ENCODE assay signal across 2 cellular contexts in genomic region chr5:119453045-119453383, GRCh38.
TF ChIP-seq lines count a peak whose summit lies in the region.

No MANE protein-coding gene starts in this region.

TF ChIP-seq in HEK293, 187 proteins besides CTCF, POLR2A, EP300 and RAD21 (continued from another document):
- TF ChIP-seq PRDM6 (tag by site-specific recombination; IDR thresholded peaks at IDR 0.05): no peak

TF ChIP-seq in HepG2, 621 proteins besides CTCF, POLR2A, EP300 and RAD21 (continued from another document and continues in another):
- no peak for TF ChIP-seq ZNF784 (CRISPR knock-in tag; IDR thresholded peaks at IDR 0.05; ENCODE audit: borderline replicate concordance)
- no peak for TF ChIP-seq POGK (CRISPR knock-in tag; conservative IDR thresholded peaks at IDR 0.05)
- TF ChIP-seq ZNF138 (CRISPR knock-in tag; IDR thresholded peaks at IDR 0.05; ENCODE audit: low read depth): no peak
- TF ChIP-seq DR1 (CRISPR knock-in tag; IDR thresholded peaks at IDR 0.05): no peak
- TF ChIP-seq ZNF772 (CRISPR knock-in tag; IDR thresholded peaks at IDR 0.05): peak; percentile 62; the same call in 1 of the 2 replicates
- peak; percentile 7; the same call in 1 of the 2 replicates for TF ChIP-seq GATAD2A (CRISPR knock-in tag; IDR thresholded peaks at IDR 0.05)
- TF ChIP-seq NCOA5 (CRISPR knock-in tag; IDR thresholded peaks at IDR 0.05): no peak
- TF ChIP-seq CHD2 (IDR thresholded peaks at IDR 0.05; ENCODE audit: low read depth, low read length): peak; percentile 38; the same call in 1 of the 2 replicates
- 0 out of 2 replicates have a peak, but pooled peaks have one; percentile 9 for TF ChIP-seq ZNF691 (CRISPR knock-in tag; IDR thresholded peaks at IDR 0.05; ENCODE audit: borderline replicate concordance, low read depth)
- 0 out of 2 replicates have a peak, but pooled peaks have one; percentile 29 for TF ChIP-seq ZNF547 (CRISPR knock-in tag; IDR thresholded peaks at IDR 0.05)
- TF ChIP-seq RFX5 (IDR thresholded peaks at IDR 0.05; ENCODE audit: low read depth, low read length): no peak
- no peak for TF ChIP-seq SOX6 (IDR thresholded peaks at IDR 0.05)
- TF ChIP-seq SOX6 (CRISPR knock-in tag; IDR thresholded peaks at IDR 0.05): peak; percentile 73
- TF ChIP-seq NCOR1 (IDR thresholded peaks at IDR 0.05; ENCODE audit: borderline replicate concordance, low read length): 0 out of 2 replicates have a peak, but pooled peaks have one; percentile 5
- TF ChIP-seq SMARCE1 (IDR thresholded peaks at IDR 0.05; ENCODE audit: borderline replicate concordance): no peak
- TF ChIP-seq HNF1B (CRISPR knock-in tag; IDR thresholded peaks at IDR 0.05): peak; percentile 6; the same call in 1 of the 2 replicates
- no peak for TF ChIP-seq SP5 (CRISPR knock-in tag; IDR thresholded peaks at IDR 0.05; ENCODE audit: borderline replicate concordance, low read depth)
- 0 out of 2 replicates have a peak, but pooled peaks have one; percentile 12 for TF ChIP-seq POLR2AphosphoS5 (IDR thresholded peaks at IDR 0.05; ENCODE audit: low read depth, low read length)
- TF ChIP-seq CREBL2 (CRISPR knock-in tag; IDR thresholded peaks at IDR 0.05; ENCODE audit: borderline replicate concordance): no peak
- 0 out of 2 replicates have a peak, but pooled peaks have one; percentile 10 for TF ChIP-seq ZNF501 (CRISPR knock-in tag; IDR thresholded peaks at IDR 0.05)
- TF ChIP-seq NR2F6 (IDR thresholded peaks at IDR 0.05): peak; percentile 68
- TF ChIP-seq NR2F6 (CRISPR knock-in tag; IDR thresholded peaks at IDR 0.05): no peak
- no peak for TF ChIP-seq CBFB (CRISPR knock-in tag; IDR thresholded peaks at IDR 0.05)
- TF ChIP-seq ZNF318 (CRISPR knock-in tag; IDR thresholded peaks at IDR 0.05): no peak
- peak; percentile 4; the same call in 1 of the 2 replicates for TF ChIP-seq MIER3 (CRISPR knock-in tag; IDR thresholded peaks at IDR 0.05; ENCODE audit: borderline replicate concordance)
- TF ChIP-seq ONECUT2 (CRISPR knock-in tag; IDR thresholded peaks at IDR 0.05): no peak
- no peak for TF ChIP-seq FOXK1 (CRISPR knock-in tag; IDR thresholded peaks at IDR 0.05; ENCODE audit: borderline replicate concordance, low read depth)
- 0 out of 2 replicates have a peak, but pooled peaks have one; percentile 36 for TF ChIP-seq HNF1A (IDR thresholded peaks at IDR 0.05; ENCODE audit: low read depth)
- no peak for TF ChIP-seq HNF1A (CRISPR knock-in tag; IDR thresholded peaks at IDR 0.05; ENCODE audit: borderline replicate concordance)
- peak; percentile 6 for TF ChIP-seq NFIC (IDR thresholded peaks at IDR 0.05; ENCODE audit: low read length)
- no peak for TF ChIP-seq TRAFD1 (CRISPR knock-in tag; IDR thresholded peaks at IDR 0.05; ENCODE audit: borderline replicate concordance)
- TF ChIP-seq CBX5 (CRISPR knock-in tag; IDR thresholded peaks at IDR 0.05; ENCODE audit: borderline replicate concordance): no peak
